Comparison of ENCODE assay signal across 16 cellular contexts in the genomic region with DNA sequence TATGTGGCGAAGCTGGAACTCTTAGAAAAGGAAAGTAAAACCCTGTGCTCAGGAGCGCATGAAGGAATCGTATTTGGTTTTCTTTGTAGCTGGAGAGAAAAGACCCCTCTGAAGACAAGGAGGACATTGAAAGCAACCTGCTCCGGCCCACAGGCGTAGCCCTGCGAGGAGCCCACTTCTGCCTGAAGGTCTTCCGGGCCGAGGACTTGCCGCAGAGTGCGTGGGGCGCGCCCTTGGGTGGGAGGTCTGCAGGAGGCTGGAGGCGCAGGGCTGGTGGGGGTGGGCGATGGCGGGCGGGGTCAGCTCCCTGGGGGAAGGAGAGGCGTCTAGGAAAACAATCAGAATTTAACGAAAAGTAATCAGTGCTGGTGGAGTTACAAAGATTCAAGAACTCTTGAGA.
DNase-seq lines count a peak whose midpoint lies in the region; ATAC-seq and TF ChIP-seq lines count a peak whose summit lies in the region.
"Had no signal": no experiment of that assay in that cellular context is flagged by ENCODE, and none has a peak within 500 bp of the region (broad histone marks: within the 10 kb centered on the region; RNA-seq: fewer than 3 reads in every experiment).

No MANE protein-coding gene starts in this region.

- DNase-seq in H9 (peak; percentile 27), endodermal cell (peak; percentile 27), mesenteric fat pad (ENCODE audit: low spot score) (peak; percentile 72), Karpas-422 (no peak), NCI-H1436 treated with DMSO at 0.1 percent for 48 hours (lab: John Stamatoyannopoulos, UW) (no peak)
- DNase-seq: ACHN; BE2C; C1 segment of cervical spinal cord; CD4-positive, CD25-positive, alpha-beta regulatory T cell; CD8-positive, alpha-beta memory T cell; COR-L47; DMS 273 treated with DMSO at 0.1 percent for 48 hours; GOT3 had no signal

- no peak overlapping the region for H3T11ph ChIP-seq in H9 (ENCODE audit: low read length)

- H3K27ac Mint-ChIP-seq in H9: peak overlapping the region in 1 of 3 experiments; percentile 49; a peak in 2 of 7 replicates
- no peak overlapping the region for H3K27ac Mint-ChIP-seq in endodermal cell
- H3K27ac Mint-ChIP-seq: CD4-positive, CD25-positive, alpha-beta regulatory T cell; CD8-positive, alpha-beta memory T cell had no signal

- no peak for ATAC-seq in HG03045 (IDR thresholded peaks at IDR 0.05; ENCODE audit: unreplicated experiment)

- H3K4me1 Mint-ChIP-seq in H9: peaks cover 27 to 34% of the 10 kb centered on the region in 2 experiments
- H3K4me1 Mint-ChIP-seq in endodermal cell: no peaks in the 10 kb centered on the region
- H3K4me1 Mint-ChIP-seq: CD4-positive, CD25-positive, alpha-beta regulatory T cell; CD8-positive, alpha-beta memory T cell had no signal

- no peak overlapping the region for H2BK15ac ChIP-seq in H9 (ENCODE audit: low read depth, low read length)

- H2AFZ ChIP-seq in H9 (ENCODE audit: low read length): no peak overlapping the region
- H2AFZ ChIP-seq in Karpas-422 (ENCODE audit: low read length): no peak overlapping the region

- H2BK12ac ChIP-seq in H9 (ENCODE audit: insufficient read length, low read depth, low read length): no peak overlapping the region

- H4K5ac ChIP-seq in H9 (ENCODE audit: insufficient read length, low read depth, low read length): no peak overlapping the region

- H4K91ac ChIP-seq in H9 (ENCODE audit: insufficient read length, low read depth, low read length): no peak overlapping the region

- no peak overlapping the region for H3K23ac ChIP-seq in H9 (ENCODE audit: insufficient read length, low read depth, low read length)

- no peak overlapping the region for H3K4me3 ChIP-seq in endodermal cell (ENCODE audit: low read length)
- no peak overlapping the region for H3K4me3 ChIP-seq in Karpas-422 (ENCODE audit: low read length)
- H3K4me3 ChIP-seq: HAP-1 had no signal

- H3K79me2 ChIP-seq in H9 (ENCODE audit: insufficient read depth, low read length): no peaks in the 10 kb centered on the region
- no peaks in the 10 kb centered on the region for H3K79me2 ChIP-seq in Karpas-422 (ENCODE audit: low read length)

- H3K56ac ChIP-seq in H9 (ENCODE audit: insufficient read length, low read depth, low read length): no peak overlapping the region

- no peak overlapping the region for H3K4me2 ChIP-seq in H9 (ENCODE audit: insufficient read depth, insufficient read length, low read length)
- H3K4me2 ChIP-seq in Karpas-422 (ENCODE audit: low read depth, low read length, poor library complexity, severe bottlenecking): no peak overlapping the region

- H3K36me3 ChIP-seq in endodermal cell (ENCODE audit: control insufficient read depth, insufficient read depth, low read length) (no peaks in the 10 kb centered on the region), Karpas-422 (ENCODE audit: insufficient read depth, low read length) (no peaks in the 10 kb centered on the region)
- H3K36me3 ChIP-seq: BE2C, HAP-1 had no signal

- H4K20me1 ChIP-seq in H9 (ENCODE audit: control insufficient read depth, insufficient read depth, insufficient read length) (no peaks in the 10 kb centered on the region), Karpas-422 (ENCODE audit: insufficient read depth, low read depth, low read length) (peaks cover 5% of the 10 kb centered on the region; the same call in 1 of the 2 replicates)

- no peak overlapping the region for H2AK5ac ChIP-seq in H9 (ENCODE audit: insufficient read length, low read length)

- no peak overlapping the region for H2BK120ac ChIP-seq in H9 (ENCODE audit: low read depth, low read length, poor library complexity, severe bottlenecking)

- H3K27me3 Mint-ChIP-seq in H9 (ENCODE audit: low read depth) (peaks cover 3% of the 10 kb centered on the region), endodermal cell (ENCODE audit: insufficient read depth) (no peaks in the 10 kb centered on the region)

- no peaks in the 10 kb centered on the region; the same call in 1 of the 2 replicates for H3K4me1 ChIP-seq in H9 (ENCODE audit: insufficient read depth, low read length)
- H3K4me1 ChIP-seq in endodermal cell (ENCODE audit: control insufficient read depth, insufficient read depth, low read length): no peaks in the 10 kb centered on the region
- no peaks in the 10 kb centered on the region for H3K4me1 ChIP-seq in Karpas-422 (ENCODE audit: low read length)
- H3K4me1 ChIP-seq: BE2C, HAP-1 had no signal

- H3K36me3 Mint-ChIP-seq in H9 (ENCODE audit: insufficient read depth in 1 of 3, low read depth in 3 of 3) (peaks cover 0 to under 1% (median 0%) of the 10 kb centered on the region in 3 experiments; a peak in 1 of 7 replicates), endodermal cell (ENCODE audit: low read depth) (no peaks in the 10 kb centered on the region)
- H3K36me3 Mint-ChIP-seq: CD4-positive, CD25-positive, alpha-beta regulatory T cell; CD8-positive, alpha-beta memory T cell had no signal

- no peak overlapping the region for H3K18ac ChIP-seq in H9 (ENCODE audit: insufficient read length, low read depth, low read length)

- H3K4ac ChIP-seq in H9 (ENCODE audit: low read depth, low read length): no peak overlapping the region

- H3K9ac ChIP-seq in H9 (ENCODE audit: extremely low read depth, insufficient read length, low read length) (no peak overlapping the region), endodermal cell (ENCODE audit: extremely low read depth, low read length, poor library complexity, severe bottlenecking) (no peak overlapping the region), Karpas-422 (ENCODE audit: low read length) (no peak overlapping the region)

- H3K79me1 ChIP-seq in H9 (ENCODE audit: insufficient read depth, low read depth, low read length, poor library complexity, severe bottlenecking): no peaks in the 10 kb centered on the region

- no peaks in the 10 kb centered on the region for H3K9me2 ChIP-seq in Karpas-422 (replicated peaks; ENCODE audit: insufficient read depth, low read length)

- no peak for TF ChIP-seq CTCF in H9 (conservative IDR thresholded peaks at IDR 0.05)
- no peak for TF ChIP-seq CTCF in endodermal cell (conservative IDR thresholded peaks at IDR 0.05)

- H3K9me3 ChIP-seq in H9 (ENCODE audit: control insufficient read depth, low read depth, low read length) (no peaks in the 10 kb centered on the region), endodermal cell (ENCODE audit: control insufficient read depth, low read length) (no peaks in the 10 kb centered on the region), Karpas-422 (ENCODE audit: low read length) (no peaks in the 10 kb centered on the region)
- H3K9me3 ChIP-seq: BE2C, HAP-1 had no signal

- H4K8ac ChIP-seq in H9 (replicated peaks; ENCODE audit: insufficient read length, low read depth, low read length): no peak overlapping the region

- H3K27ac ChIP-seq in H9 (ENCODE audit: insufficient read length, low read depth, low read length) (no peak overlapping the region), endodermal cell (ENCODE audit: low read depth, low read length) (no peak overlapping the region), Karpas-422 (ENCODE audit: low read length) (no peak overlapping the region)
- H3K27ac ChIP-seq: HL-60 had no signal

- no peak overlapping the region for H2BK5ac ChIP-seq in H9 (ENCODE audit: insufficient read length, low read length)

- no peak overlapping the region for H3K14ac ChIP-seq in H9 (ENCODE audit: insufficient read depth, low read length)

- H3K4me3 Mint-ChIP-seq in H9 (no peak overlapping the region), endodermal cell (no peak overlapping the region)
- H3K4me3 Mint-ChIP-seq: CD4-positive, CD25-positive, alpha-beta regulatory T cell; CD8-positive, alpha-beta memory T cell had no signal

- H2BK20ac ChIP-seq in H9 (ENCODE audit: low read depth, low read length, poor library complexity, severe bottlenecking): no peak overlapping the region

- H3K27me3 ChIP-seq in H9 (ENCODE audit: insufficient read depth, low read length) (no peaks in the 10 kb centered on the region), endodermal cell (ENCODE audit: control insufficient read depth, insufficient read depth, low read length, poor library complexity, severe bottlenecking) (no peaks in the 10 kb centered on the region), Karpas-422 (ENCODE audit: low read length) (no peaks in the 10 kb centered on the region)
- H3K27me3 ChIP-seq: BE2C had no signal

- no peaks in the 10 kb centered on the region for H3K9me3 Mint-ChIP-seq in H9
- H3K9me3 Mint-ChIP-seq in endodermal cell: no peaks in the 10 kb centered on the region
- H3K9me3 Mint-ChIP-seq: CD8-positive, alpha-beta memory T cell had no signal

- no CpG with 5 or more reads among the region's 18 CpGs for WGBS in H9 (ENCODE audit: extremely low coverage, insufficient read length, low lambda C conversion rate)
- 89 to 94% methylated on average over 5 to 18 of the region's 18 CpGs for WGBS in endodermal cell (ENCODE audit: insufficient coverage in 1 of 2, insufficient read length in 1 of 2), 2 experiments

- H3K23me2 ChIP-seq in H9 (ENCODE audit: insufficient read length, low read depth, low read length, poor library complexity, severe bottlenecking): no peaks in the 10 kb centered on the region

Comparison
In these comparisons a context has a peak if more than half of its experiments do, and no peak if none do; other contexts are left out.
1. DNase-seq: peak in H9 (single experiment), endodermal cell (single experiment) and mesenteric fat pad (single experiment); none in Karpas-422 (single experiment) and NCI-H1436 treated with DMSO at 0.1 percent for 48 hours (single experiment).